In genomic region chr10:115004236-115004862, GRCh38 we compare ENCODE assay signal across 14 cellular contexts.
DNase-seq lines count a peak whose midpoint lies in the region; ATAC-seq and TF ChIP-seq lines count a peak whose summit lies in the region.
"Had no signal": no experiment of that assay in that cellular context is flagged by ENCODE, and none has a peak within 500 bp of the region (broad histone marks: within the 10 kb centered on the region; RNA-seq: fewer than 3 reads in every experiment).

No MANE protein-coding gene starts in this region.

- no peaks in the 10 kb centered on the region for H3K9me3 ChIP-seq in HEK293 (ENCODE audit: control insufficient read depth, insufficient read depth, low read depth, low read length)
- H3K9me3 ChIP-seq: HAP-1 had no signal

- POLR2A ChIA-PET in HEK293 (lab: Yijun Ruan, JAX), result no interaction called here

- H3K36me3 Mint-ChIP-seq in stimulated activated naive CD8-positive, alpha-beta T cell treated with anti-CD3 and anti-CD28 coated beads, Interleukin-15, Interleukin-2, amounts not matched to agents 100 ng/mL and 50 ng/mL, for 24 hours (ENCODE audit: low read depth), result no peaks in the 10 kb centered on the region
- H3K36me3 Mint-ChIP-seq in memory B cell, result peaks cover 4% of the 10 kb centered on the region
- H3K36me3 Mint-ChIP-seq: CD14-positive monocyte; CD8-positive, alpha-beta memory T cell had no signal

- no peak for ATAC-seq in stimulated activated naive CD8-positive, alpha-beta T cell treated with anti-CD3 and anti-CD28 coated beads, Interleukin-15, Interleukin-2, amounts not matched to agents 100 U/mL and 50 U/mL, for 24 hours
- ATAC-seq in memory B cell (ENCODE audit: low read depth), result no peak
- ATAC-seq in HG02763 (IDR thresholded peaks at IDR 0.05; ENCODE audit: unreplicated experiment), result no peak
- ATAC-seq in GM21786 (IDR thresholded peaks at IDR 0.05; ENCODE audit: unreplicated experiment), result no peak

- no peak overlapping the region for H3K4me3 ChIP-seq in HEK293 (ENCODE audit: low read depth, low read length)
- H3K4me3 ChIP-seq: HAP-1 had no signal

- H3K4me1 ChIP-seq in HEK293 (ENCODE audit: control insufficient read depth, insufficient read depth, low read length), result no peaks in the 10 kb centered on the region
- H3K4me1 ChIP-seq: HAP-1 had no signal

- H3K4me3 Mint-ChIP-seq in stimulated activated naive CD8-positive, alpha-beta T cell treated with anti-CD3 and anti-CD28 coated beads, Interleukin-15, Interleukin-2, amounts not matched to agents 100 ng/mL and 50 ng/mL, for 24 hours, result no peak overlapping the region
- no peak overlapping the region for H3K4me3 Mint-ChIP-seq in memory B cell
- H3K4me3 Mint-ChIP-seq: CD14-positive monocyte; CD4-positive, alpha-beta T cell; CD8-positive, alpha-beta memory T cell had no signal

- peak overlapping the region; percentile 36 for H3K27ac Mint-ChIP-seq in stimulated activated naive CD8-positive, alpha-beta T cell treated with anti-CD3 and anti-CD28 coated beads, Interleukin-15, Interleukin-2, amounts not matched to agents 100 ng/mL and 50 ng/mL, for 24 hours
- H3K27ac Mint-ChIP-seq in memory B cell, result peak overlapping the region; percentile 18
- H3K27ac Mint-ChIP-seq: CD4-positive, alpha-beta T cell had no signal

- TF ChIP-seq CTCF in HEK293 (tag by site-specific recombination; IDR thresholded peaks at IDR 0.05), result no peak

- H3K27ac ChIP-seq in HEK293 (ENCODE audit: extremely low read depth, low read depth, low read length), result no peak overlapping the region

- H3K27me3 Mint-ChIP-seq in stimulated activated naive CD8-positive, alpha-beta T cell treated with anti-CD3 and anti-CD28 coated beads, Interleukin-15, Interleukin-2, amounts not matched to agents 100 ng/mL and 50 ng/mL, for 24 hours, result peaks cover 26% of the 10 kb centered on the region
- peaks cover 6% of the 10 kb centered on the region for H3K27me3 Mint-ChIP-seq in memory B cell

- no peaks in the 10 kb centered on the region for H3K9me3 Mint-ChIP-seq in stimulated activated naive CD8-positive, alpha-beta T cell treated with anti-CD3 and anti-CD28 coated beads, Interleukin-15, Interleukin-2, amounts not matched to agents 100 ng/mL and 50 ng/mL, for 24 hours
- peaks cover 5% of the 10 kb centered on the region for H3K9me3 Mint-ChIP-seq in memory B cell
- H3K9me3 Mint-ChIP-seq: CD14-positive monocyte; CD4-positive, alpha-beta T cell had no signal

- CTCF ChIA-PET in HEK293 (lab: Yijun Ruan, JAX), result interaction anchor here (0.6 kb wide), 1 partner anchor 16 kb away, joined by 4 read pairs; no protein-coding TSS in a partner anchor

- H3K36me3 ChIP-seq in HEK293 (ENCODE audit: control insufficient read depth in 2 of 2, insufficient read depth in 1 of 2, low read length in 2 of 2), result no peaks in the 10 kb centered on the region
- H3K36me3 ChIP-seq: HAP-1 had no signal

- no peak for DNase-seq in stimulated activated naive CD8-positive, alpha-beta T cell treated with anti-CD3 and anti-CD28 coated beads, Interleukin-15, Interleukin-2, amounts not matched to agents 100 U/mL and 50 U/mL, for 24 hours
- DNase-seq in memory B cell (ENCODE audit: low spot score in 2 of 2), result no peak
- DNase-seq: CD4-positive, alpha-beta T cell; CD8-positive, alpha-beta memory T cell; DMS53; DMS79 treated with DMSO at 0.1 percent for 48 hours; GF-D8; GOT3 had no signal

- no peaks in the 10 kb centered on the region for H3K4me1 Mint-ChIP-seq in stimulated activated naive CD8-positive, alpha-beta T cell treated with anti-CD3 and anti-CD28 coated beads, Interleukin-15, Interleukin-2, amounts not matched to agents 100 ng/mL and 50 ng/mL, for 24 hours (ENCODE audit: low read depth)
- peaks cover 22% of the 10 kb centered on the region for H3K4me1 Mint-ChIP-seq in memory B cell
- H3K4me1 Mint-ChIP-seq: CD14-positive monocyte had no signal

TF ChIP-seq in HEK293, 187 proteins besides CTCF, POLR2A, EP300 and RAD21:
- TF ChIP-seq ZNF785 (tag by site-specific recombination; IDR thresholded peaks at IDR 0.05) (no peak), KLF17 (tag by site-specific recombination; IDR thresholded peaks at IDR 0.05) (0 out of 2 replicates have a peak, but pooled peaks have one; percentile 36), ZNF366 (tag by site-specific recombination; conservative IDR thresholded peaks at IDR 0.05) (peak; percentile 51; the same call in 1 of the 2 replicates)
